Comparison of ENCODE assay signal across 17 cellular contexts in the genomic region with DNA sequence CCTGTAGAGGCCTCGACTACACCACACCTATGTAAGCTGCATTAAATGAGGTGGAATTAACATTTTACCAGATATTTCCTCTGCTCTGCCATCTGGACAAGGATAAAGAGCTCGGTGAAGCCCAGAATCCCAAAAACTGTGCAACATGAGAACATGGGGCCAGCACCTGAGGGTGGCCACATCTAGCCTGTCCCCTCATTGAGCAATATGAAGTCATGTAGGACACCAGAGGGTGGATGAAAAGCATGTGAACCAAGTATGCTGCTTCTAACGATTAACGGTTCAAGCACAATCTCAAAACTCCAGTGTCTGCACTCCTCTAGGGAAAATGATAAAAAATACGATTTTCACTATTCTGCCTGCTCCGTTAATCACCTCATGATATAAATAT.
"Had no signal": no experiment of that assay in that cellular context is flagged by ENCODE, and none has a peak within 500 bp of the region (broad histone marks: within the 10 kb centered on the region; RNA-seq: fewer than 3 reads in every experiment).

No MANE protein-coding gene starts in this region.

- H3K9me3 ChIP-seq: breast epithelium, prostate gland had no signal

- ATAC-seq: activated CD4-positive, CD25-positive, alpha-beta regulatory T cell treated with anti-CD3 and anti-CD28 coated beads, Interleukin-2, amount 50 U/mL, for 24 hours; T-cell had no signal

- H3K36me3 ChIP-seq: ascending aorta, breast epithelium, prostate gland had no signal

- H3K4me3 ChIP-seq: ascending aorta, breast epithelium, prostate gland, SK-N-MC had no signal

- H3K27me3 ChIP-seq: ascending aorta, breast epithelium had no signal

- H3K27ac ChIP-seq: ascending aorta, prostate gland, SK-N-MC had no signal

- DNase-seq: activated CD4-positive, alpha-beta T cell treated with anti-CD3 and anti-CD28 coated beads, Interleukin-2, amount 50 U/mL, for 1 hour; activated naive CD4-positive, alpha-beta T cell; activated naive CD8-positive, alpha-beta T cell treated with anti-CD3 and anti-CD28 coated beads, Interleukin-2, amount 10 ng/mL, durations not matched to agents 7 days and 5 days; activated T-cell treated with anti-CD3 and anti-CD28 coated beads for 4 hours; effector memory CD4-positive, alpha-beta T cell; hypothalamus; nephron progenitor cell; occipital lobe; stimulated activated CD4-positive, alpha-beta T cell treated with anti-CD3 and anti-CD28 coated beads, Interleukin-4, amount 100 ng/mL, for 1 hour; stimulated activated naive CD4-positive, alpha-beta T cell; T-cell; T-helper 9 cell had no signal

- H3K4me1 ChIP-seq: ascending aorta, breast epithelium, prostate gland had no signal
